Comparison of ENCODE assay signal across 16 cellular contexts in the genomic region with DNA sequence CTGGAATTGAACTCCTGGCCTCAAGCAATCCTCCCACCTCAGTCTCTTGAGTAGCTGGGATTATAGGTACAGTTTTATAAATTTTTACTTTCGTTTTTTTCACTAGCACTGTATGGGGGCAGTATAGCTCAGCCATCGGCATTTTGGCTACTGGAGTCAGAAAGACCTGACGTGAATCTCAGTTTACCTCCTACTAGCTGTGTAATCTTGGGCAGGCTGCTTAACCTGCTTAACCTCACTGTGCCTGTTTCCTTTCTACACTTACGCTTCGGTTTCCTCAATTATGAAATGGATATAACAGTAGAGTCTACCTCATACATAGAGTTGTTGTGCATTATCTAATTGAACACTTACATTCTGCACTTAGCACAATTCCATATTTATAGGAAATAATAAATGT. TPM values are rescaled to one million over a fixed set of nuclear protein-coding genes. Genes with fewer than 3 reads are reported as not detected.
DNase-seq lines count a peak whose midpoint lies in the region; ATAC-seq and TF ChIP-seq lines count a peak whose summit lies in the region.
"Had no signal": no experiment of that assay in that cellular context is flagged by ENCODE, and none has a peak within 500 bp of the region (broad histone marks: within the 10 kb centered on the region; RNA-seq: fewer than 3 reads in every experiment).

No MANE protein-coding gene starts in this region.

- H3K27me3 ChIP-seq in upper lobe of right lung (no peaks in the 10 kb centered on the region), psoas muscle (ENCODE audit: insufficient read depth in 3 of 3, low read length in 2 of 3) (no peaks in the 10 kb centered on the region)
- H3K27me3 ChIP-seq: Peyer's patch had no signal

- TF ChIP-seq CTCF in upper lobe of right lung (IDR thresholded peaks at IDR 0.05) (no peak), psoas muscle (IDR thresholded peaks at IDR 0.05) (no peak), endothelial cell (IDR thresholded peaks at IDR 0.05; ENCODE audit: unreplicated experiment) (no peak)

- H3K27ac ChIP-seq in upper lobe of right lung (peak overlapping the region; percentile 15), psoas muscle (no peak overlapping the region)
- H3K27ac ChIP-seq: Peyer's patch had no signal

- H3K4me3 ChIP-seq in upper lobe of right lung: no peak overlapping the region
- no peak overlapping the region for H3K4me3 ChIP-seq in psoas muscle
- H3K4me3 ChIP-seq: Peyer's patch had no signal

- H3K4me1 ChIP-seq in upper lobe of right lung: peaks cover 14% of the 10 kb centered on the region
- peaks cover 1% of the 10 kb centered on the region for H3K4me1 ChIP-seq in psoas muscle
- H3K4me1 ChIP-seq: Peyer's patch had no signal

- H3K4me3 Mint-ChIP-seq in activated naive CD4-positive, alpha-beta T cell treated with anti-CD3 and anti-CD28 coated beads for 36 hours: peak overlapping the region; percentile 17
- H3K4me3 Mint-ChIP-seq in activated T-helper 17 cell treated with anti-CD3 and anti-CD28 coated beads, Interleukin-2, amount 50 U/mL, for 72 hours: peak overlapping the region; percentile 60
- H3K4me3 Mint-ChIP-seq in immature natural killer cell (peak overlapping the region; percentile 48 to 73 (median 55)), endothelial cell (ENCODE audit: unreplicated experiment) (no peak overlapping the region)
- H3K4me3 Mint-ChIP-seq: nephron had no signal

- peaks cover 33% of the 10 kb centered on the region for H3K36me3 Mint-ChIP-seq in activated naive CD4-positive, alpha-beta T cell treated with anti-CD3 and anti-CD28 coated beads for 36 hours (ENCODE audit: low read depth)
- H3K36me3 Mint-ChIP-seq in activated T-helper 17 cell treated with anti-CD3 and anti-CD28 coated beads, Interleukin-2, amount 50 U/mL, for 72 hours (ENCODE audit: low read depth): peaks cover 80% of the 10 kb centered on the region
- H3K36me3 Mint-ChIP-seq in immature natural killer cell: peaks cover 24 to 51% (median 35%) of the 10 kb centered on the region in 3 donors
- peaks cover 9% of the 10 kb centered on the region for H3K36me3 Mint-ChIP-seq in endothelial cell (ENCODE audit: low read depth, unreplicated experiment)

- intact Hi-C loops in activated naive CD4-positive, alpha-beta T cell treated with anti-CD3 and anti-CD28 coated beads for 36 hours (cut with micrococcal nuclease): no loop called here
- intact Hi-C loops in upper lobe of right lung (cut with DNase I): no loop called here
- intact Hi-C loops in psoas muscle (cut with DNase I): no loop called here

- no peaks in the 10 kb centered on the region for H3K9me3 ChIP-seq in upper lobe of right lung
- H3K9me3 ChIP-seq in psoas muscle: no peaks in the 10 kb centered on the region
- H3K9me3 ChIP-seq: Peyer's patch had no signal

- peak; percentile 39 for DNase-seq in activated naive CD4-positive, alpha-beta T cell treated with anti-CD3 and anti-CD28 coated beads for 36 hours
- DNase-seq in activated naive CD4-positive, alpha-beta T cell (lab: John Stamatoyannopoulos, UW): no peak
- no peak for DNase-seq in immature natural killer cell
- DNase-seq in upper lobe of right lung: no peak
- no peak for DNase-seq in psoas muscle
- DNase-seq in NCI-H82 (lab: John Stamatoyannopoulos, UW): no peak
- DNase-seq in endothelial cell (ENCODE audit: low spot score): no peak
- DNase-seq: central memory CD4-positive, alpha-beta T cell; COR-L47; EL; NCI-H2081 treated with DMSO at 0.1 percent for 48 hours; NCI-H526 treated with DMSO at 0.1 percent for 48 hours; Peyer's patch; stimulated activated naive CD4-positive, alpha-beta T cell treated with Interleukin-2 at 50 U/mL for 16 hours had no signal

- H3K27me3 Mint-ChIP-seq in activated naive CD4-positive, alpha-beta T cell treated with anti-CD3 and anti-CD28 coated beads for 36 hours (ENCODE audit: low read depth): no peaks in the 10 kb centered on the region
- H3K27me3 Mint-ChIP-seq in activated T-helper 17 cell treated with anti-CD3 and anti-CD28 coated beads, Interleukin-2, amount 50 U/mL, for 72 hours: no peaks in the 10 kb centered on the region
- H3K27me3 Mint-ChIP-seq in immature natural killer cell (ENCODE audit: low read depth in 3 of 3): peaks cover 0 to 2% (median 0%) of the 10 kb centered on the region in 3 donors
- no peaks in the 10 kb centered on the region for H3K27me3 Mint-ChIP-seq in endothelial cell (ENCODE audit: unreplicated experiment)

- H3K4me1 Mint-ChIP-seq in activated naive CD4-positive, alpha-beta T cell treated with anti-CD3 and anti-CD28 coated beads for 36 hours (ENCODE audit: low read depth): peaks cover 47% of the 10 kb centered on the region
- peaks cover 20% of the 10 kb centered on the region for H3K4me1 Mint-ChIP-seq in activated T-helper 17 cell treated with anti-CD3 and anti-CD28 coated beads, Interleukin-2, amount 50 U/mL, for 72 hours
- peaks cover 42 to 45% of the 10 kb centered on the region in 2 donors for H3K4me1 Mint-ChIP-seq in immature natural killer cell
- H3K4me1 Mint-ChIP-seq in endothelial cell (ENCODE audit: unreplicated experiment): no peaks in the 10 kb centered on the region

- peak overlapping the region; percentile 4 for H3K27ac Mint-ChIP-seq in activated naive CD4-positive, alpha-beta T cell treated with anti-CD3 and anti-CD28 coated beads for 36 hours
- H3K27ac Mint-ChIP-seq in activated T-helper 17 cell treated with anti-CD3 and anti-CD28 coated beads, Interleukin-2, amount 50 U/mL, for 72 hours: peak overlapping the region; percentile 84
- peak overlapping the region; percentile 62 to 90 (median 77) for H3K27ac Mint-ChIP-seq in immature natural killer cell
- H3K27ac Mint-ChIP-seq in endothelial cell (ENCODE audit: unreplicated experiment): no peak overlapping the region

- ATAC-seq in activated T-helper 17 cell treated with anti-CD3 and anti-CD28 coated beads, Interleukin-2, amount 50 U/mL, for 72 hours (replicated peaks): peak; percentile 87
- ATAC-seq in upper lobe of right lung: no peak
- no peak for ATAC-seq in psoas muscle

- H3K36me3 ChIP-seq in upper lobe of right lung (peaks cover 77% of the 10 kb centered on the region), psoas muscle (ENCODE audit: insufficient read depth in 1 of 2, low read depth in 1 of 2) (peaks cover 11 to 76% of the 10 kb centered on the region in 2 donors)

- no peaks in the 10 kb centered on the region for H3K9me3 Mint-ChIP-seq in activated naive CD4-positive, alpha-beta T cell treated with anti-CD3 and anti-CD28 coated beads for 36 hours
- no peaks in the 10 kb centered on the region for H3K9me3 Mint-ChIP-seq in activated T-helper 17 cell treated with anti-CD3 and anti-CD28 coated beads, Interleukin-2, amount 50 U/mL, for 72 hours
- H3K9me3 Mint-ChIP-seq in immature natural killer cell (no peaks in the 10 kb centered on the region), endothelial cell (ENCODE audit: unreplicated experiment) (no peaks in the 10 kb centered on the region)
- H3K9me3 Mint-ChIP-seq: nephron had no signal

- WGBS in psoas muscle, 3 donors: 74 to 77% (median 77%) methylated on average over 5 of the region's 5 CpGs

- CTCF ChIA-PET in activated naive CD4-positive, alpha-beta T cell treated with anti-CD3 and anti-CD28 coated beads for 36 hours (lab: Charles Lee): interaction anchor here (0.6 to 2.4 kb wide), 7 partner anchors 11 to 390 kb away, joined by 4 to 13 read pairs (median 4); partner anchors contain the start of gene SFR1

RNA-seq across cellular contexts. Expression of gene STN1, which starts 16.7 kb away (rescaled TPM):
- total RNA-seq in activated naive CD4-positive, alpha-beta T cell treated with anti-CD3 and anti-CD28 coated beads for 36 hours: 10 to 100 TPM; 53.3 to 54.8 TPM
- 10 to 100 TPM; 41.9 to 45.4 TPM for total RNA-seq in activated T-helper 17 cell treated with anti-CD3 and anti-CD28 coated beads, Interleukin-2, amount 50 U/mL, for 72 hours
- 100 to 1,000 TPM in 1 of 3 donors, 10 to 100 TPM in 2; 81.1 to 101 (median 82.8) TPM for polyA plus RNA-seq in immature natural killer cell
- 42.3 TPM for total RNA-seq in upper lobe of right lung
- total RNA-seq in psoas muscle: 10 to 100 TPM; 15.4 to 22.7 (median 18.8) TPM
- 10 to 100 TPM; 15.3 to 19.8 (median 15.9) TPM for polyA plus RNA-seq in psoas muscle
- 11.5 TPM for total RNA-seq in endothelial cell (ENCODE audit: unreplicated experiment)

RNA-seq across cellular contexts. Expression of gene SH3PXD2A, which starts 45.9 kb away (rescaled TPM):
- 1 to 10 TPM; 7.8 to 8.5 TPM for total RNA-seq in activated naive CD4-positive, alpha-beta T cell treated with anti-CD3 and anti-CD28 coated beads for 36 hours
- total RNA-seq in activated T-helper 17 cell treated with anti-CD3 and anti-CD28 coated beads, Interleukin-2, amount 50 U/mL, for 72 hours: 10 to 100 TPM in 1 of 2 donors, 1 to 10 TPM in 1; 8.0 to 19.3 TPM
- polyA plus RNA-seq in immature natural killer cell: under 1 TPM in 2 of 3 donors, not detected in 1; 0.07 to 0.43 TPM
- total RNA-seq in upper lobe of right lung: 35.2 TPM
- 10 to 100 TPM; 10.6 to 57.7 (median 31.4) TPM for total RNA-seq in psoas muscle
- 1 to 10 TPM; 3.0 to 5.9 (median 4.1) TPM for polyA plus RNA-seq in psoas muscle
- total RNA-seq in endothelial cell (ENCODE audit: unreplicated experiment): 59.9 TPM
